In genomic region chr7:64656489-64656888, GRCh38 we compare ENCODE assay signal across 21 cellular contexts. TPM values are rescaled to one million over a fixed set of nuclear protein-coding genes. Genes with fewer than 3 reads are reported as not detected.
A peak's percentile ranks its signal among the peaks of the same experiment; 100 is the strongest.
DNase-seq lines count a peak whose midpoint lies in the region; ATAC-seq, FAIRE-seq and TF ChIP-seq lines count a peak whose summit lies in the region.
"Had no signal": no experiment of that assay in that cellular context is flagged by ENCODE, and none has a peak within 500 bp of the region (broad histone marks: within the 10 kb centered on the region; RNA-seq: fewer than 3 reads in every experiment).

No MANE protein-coding gene starts in this region.

- no peak for TF ChIP-seq CTCF in right atrium auricular region (IDR thresholded peaks at IDR 0.05)
- TF ChIP-seq CTCF in heart left ventricle (IDR thresholded peaks at IDR 0.05): no peak
- no peak for TF ChIP-seq CTCF in foreskin keratinocyte (conservative IDR thresholded peaks at IDR 0.05)
- no peak for TF ChIP-seq CTCF in suprapubic skin (IDR thresholded peaks at IDR 0.05)
- TF ChIP-seq CTCF in tibial nerve (IDR thresholded peaks at IDR 0.05): no peak

- 78 to 91% (median 82%) methylated on average over 3 of the region's 3 CpGs for WGBS in heart left ventricle, 4 donors
- 55% methylated on average over 2 of the region's 3 CpGs for WGBS in suprapubic skin
- WGBS in tibial nerve, 2 donors: 90 to 96% methylated on average over 3 of the region's 3 CpGs

- no peak for ATAC-seq in heart left ventricle
- peak; percentile 54 for ATAC-seq in foreskin keratinocyte

- H3K4me3 ChIP-seq in right atrium auricular region: no peak overlapping the region
- no peak overlapping the region for H3K4me3 ChIP-seq in heart left ventricle
- H3K4me3 ChIP-seq in suprapubic skin: no peak overlapping the region
- H3K4me3 ChIP-seq in tibial nerve: no peak overlapping the region
- H3K4me3 ChIP-seq: MG63 had no signal

- H3K27ac ChIP-seq in right atrium auricular region: no peak overlapping the region
- H3K27ac ChIP-seq in heart left ventricle: no peak overlapping the region
- H3K27ac ChIP-seq in foreskin keratinocyte: no peak overlapping the region
- peak overlapping the region; percentile 60 for H3K27ac ChIP-seq in suprapubic skin
- H3K27ac ChIP-seq in tibial nerve: no peak overlapping the region
- H3K27ac ChIP-seq: 22Rv1, HL-60 had no signal

- no peak for TF ChIP-seq POLR2A in heart left ventricle (IDR thresholded peaks at IDR 0.05)
- no peak for TF ChIP-seq POLR2A in suprapubic skin (IDR thresholded peaks at IDR 0.05)
- TF ChIP-seq POLR2A in tibial nerve (IDR thresholded peaks at IDR 0.05): no peak

- intact Hi-C loops in heart left ventricle (cut with DNase I): no loop called here

- no peaks in the 10 kb centered on the region for H3K36me3 ChIP-seq in right atrium auricular region
- no peaks in the 10 kb centered on the region for H3K36me3 ChIP-seq in heart left ventricle
- no peaks in the 10 kb centered on the region for H3K36me3 ChIP-seq in suprapubic skin
- no peaks in the 10 kb centered on the region for H3K36me3 ChIP-seq in tibial nerve
- H3K36me3 ChIP-seq: MG63 had no signal

- TF ChIP-seq EP300 in suprapubic skin (IDR thresholded peaks at IDR 0.05) (no peak), tibial nerve (IDR thresholded peaks at IDR 0.05) (no peak)

- no peaks in the 10 kb centered on the region for H3K9me3 ChIP-seq in right atrium auricular region
- no peaks in the 10 kb centered on the region for H3K9me3 ChIP-seq in heart left ventricle
- H3K9me3 ChIP-seq in suprapubic skin: no peaks in the 10 kb centered on the region
- no peaks in the 10 kb centered on the region for H3K9me3 ChIP-seq in tibial nerve
- H3K9me3 ChIP-seq: MG63 had no signal

- H3K27me3 ChIP-seq in right atrium auricular region (no peaks in the 10 kb centered on the region), heart left ventricle (no peaks in the 10 kb centered on the region), foreskin keratinocyte (no peaks in the 10 kb centered on the region), suprapubic skin (no peaks in the 10 kb centered on the region), tibial nerve (no peaks in the 10 kb centered on the region)
- H3K27me3 ChIP-seq: MG63 had no signal

- DNase-seq in DMS53 (lab: John Stamatoyannopoulos, UW) (peak; percentile 40), DMS53 treated with DMSO at 0.1 percent for 48 hours (lab: John Stamatoyannopoulos, UW; ENCODE audit: unreplicated experiment) (no peak), right atrium auricular region (ENCODE audit: low spot score) (peak; percentile 21), heart left ventricle (no peak), foreskin keratinocyte (peak in 1 of 2 donors; percentile 74), suprapubic skin (ENCODE audit: low spot score in 2 of 2) (no peak), tibial nerve (ENCODE audit: low spot score in 2 of 2) (no peak), HTR-8/SVneo (ENCODE audit: insufficient read length, low spot score) (no peak)
- DNase-seq: Calu3, MG63, NCI-H1105 treated with DMSO at 0.1 percent for 48 hours, NCI-H146, NCI-H2029, NCI-H446, NCI-H524 treated with DMSO at 0.1 percent for 48 hours, NCI-H774 had no signal

- H3K4me1 ChIP-seq in right atrium auricular region (no peaks in the 10 kb centered on the region), heart left ventricle (no peaks in the 10 kb centered on the region), foreskin keratinocyte (no peaks in the 10 kb centered on the region), suprapubic skin (peaks cover 19% of the 10 kb centered on the region), tibial nerve (no peaks in the 10 kb centered on the region)

- no peak for FAIRE-seq in HTR-8/SVneo (lab: Jason Lieb, UNC)
- FAIRE-seq: GM19239, H54, RCC 7860 had no signal

RNA-seq across cellular contexts. Expression of gene ZNF107, which starts 9.4 kb away (rescaled TPM):
- 1 to 10 TPM in 1 of 2 donors, under 1 TPM in 1; 0.98 to 2.0 TPM for total RNA-seq in right atrium auricular region
- 1 to 10 TPM; 1.2 to 4.0 (median 1.8) TPM for total RNA-seq in heart left ventricle
- 1 to 10 TPM in 1 of 2 donors, under 1 TPM in 1; 0.91 to 1.4 TPM for polyA plus RNA-seq in heart left ventricle
- total RNA-seq in foreskin keratinocyte: 4.0 and 4.5 TPM in 2 replicates
- 0.77 and 0.85 TPM in 2 replicates for polyA plus RNA-seq in foreskin keratinocyte
- 10 to 100 TPM; 14.4 to 22.8 (median 16.5) TPM for total RNA-seq in suprapubic skin
- total RNA-seq in tibial nerve: 1 to 10 TPM; 3.6 to 9.0 (median 6.4) TPM

Comparison
In these comparisons a context has a peak if more than half of its experiments do, and no peak if none do; other contexts are left out.
1. DNase-seq: peak in DMS53 (single experiment) and right atrium auricular region (single experiment); none in DMS53 treated with DMSO at 0.1 percent for 48 hours (single experiment), heart left ventricle (0 of 5), suprapubic skin (0 of 2), tibial nerve (0 of 2) and HTR-8/SVneo (single experiment).